ENCODE assay signal across 1 cellular context in the genomic region with DNA sequence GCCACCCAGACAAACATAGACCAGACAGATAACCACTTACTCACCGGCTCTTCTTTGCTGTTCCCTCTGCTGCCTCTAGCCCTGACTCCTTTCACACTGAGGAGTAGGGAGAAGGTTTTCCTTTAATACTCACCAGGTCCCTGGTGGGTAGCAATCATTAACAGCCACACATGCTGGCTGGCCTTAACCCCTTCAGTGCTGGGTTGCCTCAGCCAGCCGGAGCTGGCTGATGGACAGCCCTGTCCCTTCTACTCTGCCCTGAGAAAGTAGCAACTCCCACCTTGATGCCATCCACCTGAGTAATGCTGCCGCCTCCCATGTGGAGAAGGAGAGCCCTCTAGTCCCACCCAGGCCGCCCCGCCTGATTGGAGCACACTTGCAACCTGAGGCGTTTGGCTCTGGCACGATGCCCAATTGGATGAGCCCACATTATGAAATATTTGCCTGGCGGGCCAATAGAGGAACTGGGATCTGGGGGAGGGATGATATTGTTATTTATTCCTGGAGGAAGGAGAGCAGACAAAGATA.
A peak's percentile ranks its signal among the peaks of the same experiment; 100 is the strongest.
TF ChIP-seq lines count a peak whose summit lies in the region.

No MANE protein-coding gene starts in this region.

TF ChIP-seq in HepG2, 621 proteins besides CTCF, POLR2A, EP300 and RAD21 (continued from another document):
- TF ChIP-seq, protein P1, sequence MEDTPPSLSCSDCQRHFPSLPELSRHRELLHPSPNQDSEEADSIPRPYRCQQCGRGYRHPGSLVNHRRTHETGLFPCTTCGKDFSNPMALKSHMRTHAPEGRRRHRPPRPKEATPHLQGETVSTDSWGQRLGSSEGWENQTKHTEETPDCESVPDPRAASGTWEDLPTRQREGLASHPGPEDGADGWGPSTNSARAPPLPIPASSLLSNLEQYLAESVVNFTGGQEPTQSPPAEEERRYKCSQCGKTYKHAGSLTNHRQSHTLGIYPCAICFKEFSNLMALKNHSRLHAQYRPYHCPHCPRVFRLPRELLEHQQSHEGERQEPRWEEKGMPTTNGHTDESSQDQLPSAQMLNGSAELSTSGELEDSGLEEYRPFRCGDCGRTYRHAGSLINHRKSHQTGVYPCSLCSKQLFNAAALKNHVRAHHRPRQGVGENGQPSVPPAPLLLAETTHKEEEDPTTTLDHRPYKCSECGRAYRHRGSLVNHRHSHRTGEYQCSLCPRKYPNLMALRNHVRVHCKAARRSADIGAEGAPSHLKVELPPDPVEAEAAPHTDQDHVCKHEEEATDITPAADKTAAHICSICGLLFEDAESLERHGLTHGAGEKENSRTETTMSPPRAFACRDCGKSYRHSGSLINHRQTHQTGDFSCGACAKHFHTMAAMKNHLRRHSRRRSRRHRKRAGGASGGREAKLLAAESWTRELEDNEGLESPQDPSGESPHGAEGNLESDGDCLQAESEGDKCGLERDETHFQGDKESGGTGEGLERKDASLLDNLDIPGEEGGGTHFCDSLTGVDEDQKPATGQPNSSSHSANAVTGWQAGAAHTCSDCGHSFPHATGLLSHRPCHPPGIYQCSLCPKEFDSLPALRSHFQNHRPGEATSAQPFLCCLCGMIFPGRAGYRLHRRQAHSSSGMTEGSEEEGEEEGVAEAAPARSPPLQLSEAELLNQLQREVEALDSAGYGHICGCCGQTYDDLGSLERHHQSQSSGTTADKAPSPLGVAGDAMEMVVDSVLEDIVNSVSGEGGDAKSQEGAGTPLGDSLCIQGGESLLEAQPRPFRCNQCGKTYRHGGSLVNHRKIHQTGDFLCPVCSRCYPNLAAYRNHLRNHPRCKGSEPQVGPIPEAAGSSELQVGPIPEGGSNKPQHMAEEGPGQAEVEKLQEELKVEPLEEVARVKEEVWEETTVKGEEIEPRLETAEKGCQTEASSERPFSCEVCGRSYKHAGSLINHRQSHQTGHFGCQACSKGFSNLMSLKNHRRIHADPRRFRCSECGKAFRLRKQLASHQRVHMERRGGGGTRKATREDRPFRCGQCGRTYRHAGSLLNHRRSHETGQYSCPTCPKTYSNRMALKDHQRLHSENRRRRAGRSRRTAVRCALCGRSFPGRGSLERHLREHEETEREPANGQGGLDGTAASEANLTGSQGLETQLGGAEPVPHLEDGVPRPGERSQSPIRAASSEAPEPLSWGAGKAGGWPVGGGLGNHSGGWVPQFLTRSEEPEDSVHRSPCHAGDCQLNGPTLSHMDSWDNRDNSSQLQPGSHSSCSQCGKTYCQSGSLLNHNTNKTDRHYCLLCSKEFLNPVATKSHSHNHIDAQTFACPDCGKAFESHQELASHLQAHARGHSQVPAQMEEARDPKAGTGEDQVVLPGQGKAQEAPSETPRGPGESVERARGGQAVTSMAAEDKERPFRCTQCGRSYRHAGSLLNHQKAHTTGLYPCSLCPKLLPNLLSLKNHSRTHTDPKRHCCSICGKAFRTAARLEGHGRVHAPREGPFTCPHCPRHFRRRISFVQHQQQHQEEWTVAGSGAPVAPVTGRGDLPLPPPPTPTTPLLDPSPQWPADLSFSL (CRISPR knock-in tag; IDR thresholded peaks at IDR 0.05): no peak
- no peak for TF ChIP-seq KAT2B (IDR thresholded peaks at IDR 0.05; ENCODE audit: borderline replicate concordance, low read depth, low read length)
- no peak for TF ChIP-seq NR2F6 (IDR thresholded peaks at IDR 0.05)
- TF ChIP-seq NR2F6 (CRISPR knock-in tag; IDR thresholded peaks at IDR 0.05): no peak
- TF ChIP-seq, protein P2, sequence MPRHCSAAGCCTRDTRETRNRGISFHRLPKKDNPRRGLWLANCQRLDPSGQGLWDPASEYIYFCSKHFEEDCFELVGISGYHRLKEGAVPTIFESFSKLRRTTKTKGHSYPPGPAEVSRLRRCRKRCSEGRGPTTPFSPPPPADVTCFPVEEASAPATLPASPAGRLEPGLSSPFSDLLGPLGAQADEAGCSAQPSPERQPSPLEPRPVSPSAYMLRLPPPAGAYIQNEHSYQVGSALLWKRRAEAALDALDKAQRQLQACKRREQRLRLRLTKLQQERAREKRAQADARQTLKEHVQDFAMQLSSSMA (CRISPR knock-in tag; IDR thresholded peaks at IDR 0.05): no peak
- peak; percentile 25; the same call in 1 of the 2 replicates for TF ChIP-seq ZMYM4 (CRISPR knock-in tag; IDR thresholded peaks at IDR 0.05)
- TF ChIP-seq HES4 (CRISPR knock-in tag; IDR thresholded peaks at IDR 0.05; ENCODE audit: borderline replicate concordance): no peak
- TF ChIP-seq NAIF1 (CRISPR knock-in tag; IDR thresholded peaks at IDR 0.05; ENCODE audit: borderline replicate concordance): no peak
- TF ChIP-seq ZNF83 (CRISPR knock-in tag; IDR thresholded peaks at IDR 0.05; ENCODE audit: borderline replicate concordance): no peak
- peak; percentile 40; the same call in 1 of the 2 replicates for TF ChIP-seq NCOR1 (IDR thresholded peaks at IDR 0.05; ENCODE audit: borderline replicate concordance, low read length)
- peak; percentile 63 for TF ChIP-seq NFYC (CRISPR knock-in tag; IDR thresholded peaks at IDR 0.05)
- TF ChIP-seq ZNF331 (CRISPR knock-in tag; IDR thresholded peaks at IDR 0.05): peak; percentile 20; the same call in 1 of the 2 replicates
- TF ChIP-seq U2AF1 (optimal IDR thresholded peaks at IDR 0.05; ENCODE audit: low read depth, low read length): no peak
- TF ChIP-seq, protein P3, sequence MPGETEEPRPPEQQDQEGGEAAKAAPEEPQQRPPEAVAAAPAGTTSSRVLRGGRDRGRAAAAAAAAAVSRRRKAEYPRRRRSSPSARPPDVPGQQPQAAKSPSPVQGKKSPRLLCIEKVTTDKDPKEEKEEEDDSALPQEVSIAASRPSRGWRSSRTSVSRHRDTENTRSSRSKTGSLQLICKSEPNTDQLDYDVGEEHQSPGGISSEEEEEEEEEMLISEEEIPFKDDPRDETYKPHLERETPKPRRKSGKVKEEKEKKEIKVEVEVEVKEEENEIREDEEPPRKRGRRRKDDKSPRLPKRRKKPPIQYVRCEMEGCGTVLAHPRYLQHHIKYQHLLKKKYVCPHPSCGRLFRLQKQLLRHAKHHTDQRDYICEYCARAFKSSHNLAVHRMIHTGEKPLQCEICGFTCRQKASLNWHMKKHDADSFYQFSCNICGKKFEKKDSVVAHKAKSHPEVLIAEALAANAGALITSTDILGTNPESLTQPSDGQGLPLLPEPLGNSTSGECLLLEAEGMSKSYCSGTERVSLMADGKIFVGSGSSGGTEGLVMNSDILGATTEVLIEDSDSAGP (CRISPR knock-in tag; IDR thresholded peaks at IDR 0.05; ENCODE audit: borderline replicate concordance): peak; percentile 81
- no peak for TF ChIP-seq SOX5 (CRISPR knock-in tag; IDR thresholded peaks at IDR 0.05; ENCODE audit: borderline replicate concordance)
TF ChIP-seq in HepG2: peak in this region for 23.
